ENCODE assay signal across 9 cellular contexts in genomic region chr19:39030854-39031367, GRCh38. TPM values are rescaled to one million over a fixed set of nuclear protein-coding genes. Genes with fewer than 3 reads are reported as not detected.
DNase-seq lines count a peak whose midpoint lies in the region; ATAC-seq and TF ChIP-seq lines count a peak whose summit lies in the region.
"Had no signal": no experiment of that assay in that cellular context is flagged by ENCODE, and none has a peak within 500 bp of the region (broad histone marks: within the 10 kb centered on the region; RNA-seq: fewer than 3 reads in every experiment).

No MANE protein-coding gene starts in this region.

- H3K9me3 Mint-ChIP-seq in natural killer cell = no peaks in the 10 kb centered on the region

- intact Hi-C loops in natural killer cell (cut with micrococcal nuclease) = no loop called here

- peaks cover 29% of the 10 kb centered on the region for H3K27me3 ChIP-seq in BE2C

- TF ChIP-seq EP300 in Ishikawa (IDR thresholded peaks at IDR 0.05; ENCODE audit: borderline replicate concordance) = no peak

- H3K4me3 Mint-ChIP-seq in natural killer cell = peak overlapping the region; percentile 73

- H3K27me3 Mint-ChIP-seq in natural killer cell (ENCODE audit: low read depth in 2 of 2) = peaks cover 0 to 8% of the 10 kb centered on the region in 2 donors

- TF ChIP-seq CTCF in BE2C (IDR thresholded peaks at IDR 0.05; ENCODE audit: low read depth, low read length) (no peak), coronary artery (IDR thresholded peaks at IDR 0.05) (no peak), natural killer cell (IDR thresholded peaks at IDR 0.05) (no peak), GM13976 (IDR thresholded peaks at IDR 0.05; ENCODE audit: borderline replicate concordance, control extremely low read depth, extremely low read depth, insufficient read depth, missing control alignments) (no peak)

- no peak for ATAC-seq in natural killer cell

- in situ Hi-C loops in GM13976 (cut with MboI; ENCODE audit: low sequenced_read_pairs, unreplicated experiment) = no loop called here

- no peaks in the 10 kb centered on the region for H3K36me3 Mint-ChIP-seq in natural killer cell

- H3K9me3 ChIP-seq in BE2C = no peaks in the 10 kb centered on the region
- H3K9me3 ChIP-seq: SJSA1 had no signal

- peak overlapping the region; percentile 41 to 77 for H3K27ac ChIP-seq in coronary artery
- H3K27ac ChIP-seq: SJSA1 had no signal

- H3K4me1 ChIP-seq in BE2C = no peaks in the 10 kb centered on the region

- H3K4me1 Mint-ChIP-seq in natural killer cell = peaks cover 0 to 13% of the 10 kb centered on the region in 2 donors

- TF ChIP-seq RAD21 in Ishikawa (IDR thresholded peaks at IDR 0.05; ENCODE audit: low read depth) = no peak

- no peak overlapping the region for H3K27ac Mint-ChIP-seq in natural killer cell

- H3K4me3 ChIP-seq in BE2C (ENCODE audit: low read depth, low read length) = peak overlapping the region; percentile 49
- H3K4me3 ChIP-seq in coronary artery = peak overlapping the region; percentile 97

- no peaks in the 10 kb centered on the region for H3K36me3 ChIP-seq in BE2C
- H3K36me3 ChIP-seq: SJSA1 had no signal

- DNase-seq in BE2C = no peak
- DNase-seq in coronary artery (ENCODE audit: low spot score) = no peak
- no peak for DNase-seq in natural killer cell
- no peak for DNase-seq in GOT3 (lab: John Stamatoyannopoulos, UW)
- no peak for DNase-seq in stimulated activated CD4-positive, alpha-beta T cell treated with anti-CD3 and anti-CD28 coated beads, Interleukin-12 subunit alpha, Interleukin-12 subunit beta, amount 100 ng/mL, for 4 hours
- DNase-seq in medulla oblongata (ENCODE audit: extremely low spot score) = no peak
- DNase-seq in GM13976 (ENCODE audit: low spot score) = no peak

TF ChIP-seq in Ishikawa, 13 proteins besides CTCF, POLR2A, EP300 and RAD21:
- TF ChIP-seq CEBPB (IDR thresholded peaks at IDR 0.05) (peak; percentile 57; the same call in 1 of the 2 replicates), MAX (IDR thresholded peaks at IDR 0.05) (no peak; the same call in 1 of the 2 replicates), TAF1 (IDR thresholded peaks at IDR 0.05; ENCODE audit: low read depth) (peak; percentile 76)

RNA-seq across cellular contexts. Expression of gene FBXO27, which starts 1.4 kb away (rescaled TPM):
- not detected for polyA plus RNA-seq in BE2C (2012; ENCODE audit: insufficient read depth, insufficient read length, low read depth)
- total RNA-seq in natural killer cell = under 1 TPM in 2 of 3 donors, not detected in 1; 0.23 to 0.38 TPM

RNA-seq across cellular contexts. Expression of gene ACP7, which starts 53.3 kb away (rescaled TPM):
- polyA plus RNA-seq in BE2C (2012; ENCODE audit: insufficient read depth, insufficient read length, low read depth) = not detected
- not detected for total RNA-seq in natural killer cell
- total RNA-seq: SJSA1 had no signal

RNA-seq across cellular contexts. Expression of gene FBXO17, which starts 55.4 kb away (rescaled TPM):
- 17.3 TPM for polyA plus RNA-seq in BE2C (2012; ENCODE audit: insufficient read depth, insufficient read length, low read depth)
- not detected for total RNA-seq in natural killer cell
